Comparison of ENCODE assay signal across 8 cellular contexts in genomic region chr5:156913719-156914370, GRCh38. TPM values are rescaled to one million over a fixed set of nuclear protein-coding genes. Genes with fewer than 3 reads are reported as not detected.
DNase-seq lines count a peak whose midpoint lies in the region; ATAC-seq and TF ChIP-seq lines count a peak whose summit lies in the region.

No MANE protein-coding gene starts in this region.

- no peak overlapping the region for H3K4me3 ChIP-seq in BLaER1 treated with 17β-estradiol and CSF1 and Interleukin-3, amounts not matched to agents 10 nM and 100 nM
- H3K4me3 ChIP-seq in colonic mucosa, result no peak overlapping the region
- no peak overlapping the region for H3K4me3 ChIP-seq in brain microvascular endothelial cell (ENCODE audit: low read depth, low read length)

- H4K20me1 ChIP-seq in BLaER1 treated with 17β-estradiol and CSF1 and Interleukin-3, amounts not matched to agents 10 nM and 100 nM, result no peaks in the 10 kb centered on the region

- H3K9me3 ChIP-seq in BLaER1 treated with 17β-estradiol and CSF1 and Interleukin-3, amounts not matched to agents 10 nM and 100 nM (replicated peaks in 1 of 11), result no peaks in the 10 kb centered on the region; a peak in 2 of 22 replicates
- H3K9me3 ChIP-seq in colonic mucosa, result no peaks in the 10 kb centered on the region

- H3K9ac ChIP-seq in BLaER1 treated with 17β-estradiol and CSF1 and Interleukin-3, amounts not matched to agents 10 nM and 100 nM, result no peak overlapping the region
- H3K9ac ChIP-seq in colonic mucosa (ENCODE audit: low read depth in 2 of 2, low read length in 2 of 2), result peak overlapping the region in 1 of 2 donors; percentile 26

- no peak overlapping the region for H3K27ac ChIP-seq in BLaER1 treated with 17β-estradiol and CSF1 and Interleukin-3, amounts not matched to agents 10 nM and 100 nM
- H3K27ac ChIP-seq in colonic mucosa, result no peak overlapping the region
- H3K27ac ChIP-seq in brain microvascular endothelial cell, result no peak overlapping the region

- intact Hi-C loops in colonic mucosa (cut with DNase I), result no loop called here

- peaks cover 15% of the 10 kb centered on the region for H3K36me3 Mint-ChIP-seq in activated naive CD8-positive, alpha-beta T cell treated with anti-CD3 and anti-CD28 coated beads, Interleukin-2, amount 50 U/mL, for 24 hours (ENCODE audit: low read depth)

- H3K27me3 ChIP-seq in BLaER1 treated with 17β-estradiol and CSF1 and Interleukin-3, amounts not matched to agents 10 nM and 100 nM, result no peaks in the 10 kb centered on the region
- H3K27me3 ChIP-seq in colonic mucosa, result no peaks in the 10 kb centered on the region
- H3K27me3 ChIP-seq in brain microvascular endothelial cell (replicated peaks), result no peaks in the 10 kb centered on the region

- in situ Hi-C loops in brain microvascular endothelial cell (cut with HindIII; ENCODE audit: low pct_ligation_motif_present, low sequenced_read_pairs), result no loop called here

- DNase-seq in NCI-H2107 treated with DMSO at 0.1 percent for 48 hours (lab: John Stamatoyannopoulos, UW; ENCODE audit: unreplicated experiment) (peak; percentile 92), colonic mucosa (no peak), SW 1271 (lab: John Stamatoyannopoulos, UW) (no peak), brain microvascular endothelial cell (no peak)
- no peak for DNase-seq in activated naive CD8-positive, alpha-beta T cell treated with anti-CD3 and anti-CD28 coated beads, Interleukin-2, amount 50 U/mL, for 24 hours

- peak overlapping the region; percentile 62 for H3K4me3 Mint-ChIP-seq in activated naive CD8-positive, alpha-beta T cell treated with anti-CD3 and anti-CD28 coated beads, Interleukin-2, amount 50 U/mL, for 24 hours

- H3K4me1 Mint-ChIP-seq in activated naive CD8-positive, alpha-beta T cell treated with anti-CD3 and anti-CD28 coated beads, Interleukin-2, amount 50 U/mL, for 24 hours, result peaks cover 44% of the 10 kb centered on the region

- peaks cover 9% of the 10 kb centered on the region for H3K9me3 Mint-ChIP-seq in activated naive CD8-positive, alpha-beta T cell treated with anti-CD3 and anti-CD28 coated beads, Interleukin-2, amount 50 U/mL, for 24 hours

- peaks cover 0 to 13% (median 11%) of the 10 kb centered on the region in 10 experiments; a peak in 14 of 20 replicates for H3K4me1 ChIP-seq in BLaER1 treated with 17β-estradiol and CSF1 and Interleukin-3, amounts not matched to agents 10 nM and 100 nM
- no peaks in the 10 kb centered on the region for H3K4me1 ChIP-seq in colonic mucosa

- ATAC-seq in GM18868 (IDR thresholded peaks at IDR 0.05; ENCODE audit: unreplicated experiment) (peak; percentile 92), HG03025 (IDR thresholded peaks at IDR 0.05; ENCODE audit: low FRiP score, unreplicated experiment) (peak; percentile 95)
- peak; percentile 67 for ATAC-seq in activated naive CD8-positive, alpha-beta T cell treated with anti-CD3 and anti-CD28 coated beads, Interleukin-2, amount 50 U/mL, for 24 hours

- TF ChIP-seq CTCF in colonic mucosa (IDR thresholded peaks at IDR 0.05) (no peak), brain microvascular endothelial cell (IDR thresholded peaks at IDR 0.05; ENCODE audit: low read depth, low read length, missing control alignments) (no peak)

- H3K4me2 ChIP-seq in BLaER1 treated with 17β-estradiol and CSF1 and Interleukin-3, amounts not matched to agents 10 nM and 100 nM, result peak overlapping the region in 9 of 11 experiments; percentile 5 to 35 (median 27); a peak in 15 of 22 replicates

- peak overlapping the region; percentile 88 for H3K27ac Mint-ChIP-seq in activated naive CD8-positive, alpha-beta T cell treated with anti-CD3 and anti-CD28 coated beads, Interleukin-2, amount 50 U/mL, for 24 hours

- no peaks in the 10 kb centered on the region for H3K27me3 Mint-ChIP-seq in activated naive CD8-positive, alpha-beta T cell treated with anti-CD3 and anti-CD28 coated beads, Interleukin-2, amount 50 U/mL, for 24 hours

- H3K36me3 ChIP-seq in BLaER1 treated with 17β-estradiol and CSF1 and Interleukin-3, amounts not matched to agents 10 nM and 100 nM, result no peaks in the 10 kb centered on the region
- H3K36me3 ChIP-seq in colonic mucosa, result no peaks in the 10 kb centered on the region
- H3K36me3 ChIP-seq in brain microvascular endothelial cell (replicated peaks), result no peaks in the 10 kb centered on the region

RNA-seq across cellular contexts. Expression of gene TIMD4, which starts 49.2 kb away (rescaled TPM):
- total RNA-seq in colonic mucosa, result 1 to 10 TPM in 1 of 2 donors, under 1 TPM in 1; 0.42 to 2.8 TPM
